Comparison of ENCODE assay signal across 1 cellular context in genomic region chr2:136764397-136765255, GRCh38.
A peak's percentile ranks its signal among the peaks of the same experiment; 100 is the strongest.
TF ChIP-seq lines count a peak whose summit lies in the region.

No MANE protein-coding gene starts in this region.

TF ChIP-seq in WTC11, 78 proteins besides CTCF, POLR2A, EP300 and RAD21 (continued from another document):
- TF ChIP-seq USF2 (CRISPR knock-in tag; IDR thresholded peaks at IDR 0.05) (peak; percentile 69), E2F1 (CRISPR knock-in tag; IDR thresholded peaks at IDR 0.05) (0 out of 2 replicates have a peak, but pooled peaks have one; percentile 58), PREB (CRISPR knock-in tag; IDR thresholded peaks at IDR 0.05; ENCODE audit: borderline replicate concordance) (no peak), ARID4B (CRISPR knock-in tag; IDR thresholded peaks at IDR 0.05; ENCODE audit: borderline replicate concordance) (no peak), FOXP4 (CRISPR knock-in tag; IDR thresholded peaks at IDR 0.05) (peak; percentile 72; the same call in 1 of the 2 replicates), MAX (CRISPR knock-in tag; IDR thresholded peaks at IDR 0.05) (peak; percentile 95), ZNF423 (CRISPR knock-in tag; IDR thresholded peaks at IDR 0.05) (0 out of 2 replicates have a peak, but pooled peaks have one; percentile 7), CREB1 (CRISPR knock-in tag; IDR thresholded peaks at IDR 0.05) (0 out of 2 replicates have a peak, but pooled peaks have one; percentile 47), TEAD4 (CRISPR knock-in tag; IDR thresholded peaks at IDR 0.05) (no peak), ZNF532 (CRISPR knock-in tag; IDR thresholded peaks at IDR 0.05; ENCODE audit: borderline replicate concordance) (no peak), IRF2 (CRISPR knock-in tag; IDR thresholded peaks at IDR 0.05; ENCODE audit: borderline replicate concordance, low read depth) (no peak), ATF2 (CRISPR knock-in tag; IDR thresholded peaks at IDR 0.05; ENCODE audit: borderline replicate concordance, low read depth) (no peak), USF1 (CRISPR knock-in tag; IDR thresholded peaks at IDR 0.05) (peak; percentile 65; the same call in 1 of the 2 replicates), MXD4 (CRISPR knock-in tag; IDR thresholded peaks at IDR 0.05; ENCODE audit: borderline replicate concordance) (no peak), JUN (CRISPR knock-in tag; IDR thresholded peaks at IDR 0.05) (no peak), SMAD4 (CRISPR knock-in tag; IDR thresholded peaks at IDR 0.05) (no peak), ZNF232 (CRISPR knock-in tag; IDR thresholded peaks at IDR 0.05) (0 out of 2 replicates have a peak, but pooled peaks have one; percentile 73), ERG (CRISPR knock-in tag; IDR thresholded peaks at IDR 0.05) (no peak), EMX1 (CRISPR knock-in tag; IDR thresholded peaks at IDR 0.05) (no peak), SMAD3 (CRISPR knock-in tag; IDR thresholded peaks at IDR 0.05; ENCODE audit: borderline replicate concordance) (peak; percentile 86; the same call in 1 of the 2 replicates), FOXP1 (CRISPR knock-in tag; IDR thresholded peaks at IDR 0.05; ENCODE audit: borderline replicate concordance) (peak; percentile 59; the same call in 1 of the 2 replicates), ELF4 (CRISPR knock-in tag; IDR thresholded peaks at IDR 0.05; ENCODE audit: low read depth) (no peak), KAT7 (CRISPR knock-in tag; IDR thresholded peaks at IDR 0.05; ENCODE audit: borderline replicate concordance) (no peak), TEAD1 (CRISPR knock-in tag; IDR thresholded peaks at IDR 0.05) (peak; percentile 45; the same call in 1 of the 2 replicates), TCF7 (CRISPR knock-in tag; IDR thresholded peaks at IDR 0.05; ENCODE audit: low read depth) (no peak), ZNF396 (CRISPR knock-in tag; IDR thresholded peaks at IDR 0.05; ENCODE audit: borderline replicate concordance) (no peak), ZNF317 (CRISPR knock-in tag; IDR thresholded peaks at IDR 0.05; ENCODE audit: borderline replicate concordance, low read depth) (no peak), SOX15 (CRISPR knock-in tag; IDR thresholded peaks at IDR 0.05) (no peak), MYBL2 (CRISPR knock-in tag; IDR thresholded peaks at IDR 0.05) (no peak), RELA (CRISPR knock-in tag; IDR thresholded peaks at IDR 0.05; ENCODE audit: borderline replicate concordance) (peak; percentile 44; the same call in 1 of the 2 replicates), JAZF1 (CRISPR knock-in tag; IDR thresholded peaks at IDR 0.05) (no peak), ESRRA (CRISPR knock-in tag; IDR thresholded peaks at IDR 0.05; ENCODE audit: borderline replicate concordance) (no peak), ZMAT4 (CRISPR knock-in tag; IDR thresholded peaks at IDR 0.05) (no peak), ZNF425 (CRISPR knock-in tag; conservative IDR thresholded peaks at IDR 0.05) (no peak)
